ENCODE assay signal across 8 cellular contexts in the genomic region with DNA sequence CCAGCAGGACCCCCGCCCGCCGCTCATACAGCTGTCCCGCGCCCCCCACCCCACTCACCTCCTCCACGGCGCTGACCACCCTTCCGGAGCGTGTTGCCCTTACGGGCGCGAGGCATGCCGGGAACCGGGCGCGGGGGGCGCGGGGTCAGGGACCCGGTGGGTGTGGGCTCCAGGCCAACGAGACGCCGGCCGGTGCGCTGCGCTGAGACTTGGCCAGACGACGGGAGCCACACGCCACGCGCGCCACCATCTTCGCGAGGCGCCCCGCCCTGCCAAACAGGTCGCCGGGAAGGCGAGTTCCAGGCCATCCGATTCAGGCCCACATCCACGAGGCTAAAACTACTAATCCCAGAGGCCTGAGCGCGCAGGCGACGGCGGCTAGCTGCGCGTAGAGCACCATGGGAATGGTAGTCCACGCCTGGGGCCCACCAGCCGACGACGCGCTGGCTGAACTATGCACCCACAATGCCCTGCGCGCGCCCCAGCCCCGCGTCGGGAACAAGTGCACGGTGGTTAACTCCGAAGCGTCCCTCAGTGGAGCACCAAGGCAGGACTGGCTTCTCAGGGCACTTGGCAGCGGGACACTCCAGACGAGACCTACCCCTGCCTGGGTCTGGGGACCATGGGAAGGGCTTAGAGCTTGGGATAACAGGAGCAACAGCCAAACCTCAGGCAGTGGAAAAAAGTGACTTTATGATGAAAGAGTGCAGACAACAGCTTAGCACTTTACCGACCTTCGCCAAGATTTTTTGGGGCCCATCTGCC. TPM values are rescaled to one million over a fixed set of nuclear protein-coding genes. Genes with fewer than 3 reads are reported as not detected.
A peak's percentile ranks its signal among the peaks of the same experiment; 100 is the strongest.
DNase-seq lines count a peak whose midpoint lies in the region; ATAC-seq, FAIRE-seq and TF ChIP-seq lines count a peak whose summit lies in the region.

A gene with protein sequence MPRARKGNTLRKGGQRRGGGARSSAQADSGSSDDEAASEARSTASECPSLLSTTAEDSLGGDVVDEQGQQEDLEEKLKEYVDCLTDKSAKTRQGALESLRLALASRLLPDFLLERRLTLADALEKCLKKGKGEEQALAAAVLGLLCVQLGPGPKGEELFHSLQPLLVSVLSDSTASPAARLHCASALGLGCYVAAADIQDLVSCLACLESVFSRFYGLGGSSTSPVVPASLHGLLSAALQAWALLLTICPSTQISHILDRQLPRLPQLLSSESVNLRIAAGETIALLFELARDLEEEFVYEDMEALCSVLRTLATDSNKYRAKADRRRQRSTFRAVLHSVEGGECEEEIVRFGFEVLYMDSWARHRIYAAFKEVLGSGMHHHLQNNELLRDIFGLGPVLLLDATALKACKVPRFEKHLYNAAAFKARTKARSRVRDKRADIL (minus strand): TSS at position 271 of the 765 bp plus-strand sequence. CDS start 155 bp downstream, at position 116.

- in situ Hi-C loops in HepG2 (cut with HindIII; ENCODE audit: extremely low pct_ligation_motif_present, low pct_unique_long_range_greater_than_20kb), result no loop called here

- no peaks in the 10 kb centered on the region for H3K27me3 ChIP-seq in HepG2 (ENCODE audit: control insufficient read depth in 1 of 2, insufficient read depth in 2 of 2, low read length in 2 of 2)

- H3K4me2 ChIP-seq in HepG2 (ENCODE audit: low read depth, low read length), result peak within 1 kb of the TSS; percentile 98

- H4K20me1 ChIP-seq in HepG2 (ENCODE audit: insufficient read depth, low read length), result no peaks in the 10 kb centered on the region

- CTCF ChIA-PET in HepG2 (lab: Yijun Ruan, JAX; ENCODE audit: low intra/inter-chr PET ratio, low total read pairs), result interaction anchor here (1.9 kb wide), 1 partner anchor 32 kb away, joined by 4 read pairs; no protein-coding TSS in a partner anchor

- H2AFZ ChIP-seq in HepG2 (ENCODE audit: low read length), result no peak within 1 kb of the TSS

- peak within 1 kb of the TSS; percentile 83 for H3K9ac ChIP-seq in HepG2 (ENCODE audit: insufficient read depth, low read depth, low read length)

- H3K9me3 ChIP-seq in HepG2 (ENCODE audit: low read length), result no peaks in the 10 kb centered on the region

- FAIRE-seq in HepG2 (lab: Jason Lieb, UNC), result peak; percentile 96

- H3K36me3 ChIP-seq in HepG2 (replicated peaks in 1 of 2; ENCODE audit: control insufficient read depth in 1 of 2, insufficient read depth in 2 of 2, low read length in 2 of 2), result peaks cover 21 to 34% of the 10 kb centered on the region in 2 experiments

- peaks cover 32% of the 10 kb centered on the region for H3K4me1 ChIP-seq in HepG2 (ENCODE audit: insufficient read depth, low read length)

- POLR2A ChIA-PET in HepG2 (lab: Yijun Ruan, JAX), result interaction anchor here (1.0 to 3.4 kb wide), 18 partner anchors 10 to 97 kb away, joined by 3 to 36 read pairs (median 8); a partner anchor contains a TSS

- ATAC-seq in GM19395 (IDR thresholded peaks at IDR 0.05; ENCODE audit: unreplicated experiment) (peak; percentile 93), HG03565 (IDR thresholded peaks at IDR 0.05; ENCODE audit: unreplicated experiment) (peak; percentile 92), HepG2 (peak; percentile 91)

- peak; percentile 31; the same call in 1 of the 2 replicates for TF ChIP-seq RAD21 in HepG2 (CRISPR knock-in tag; IDR thresholded peaks at IDR 0.05)

- H3K27ac ChIP-seq in C4-2B (peak within 1 kb of the TSS; percentile 99), HepG2 (ENCODE audit: extremely low read length, insufficient read depth, low read length) (peak within 1 kb of the TSS; percentile 73)

- TF ChIP-seq EP300 in HepG2 (IDR thresholded peaks at IDR 0.05; ENCODE audit: low read depth in 2 of 2, low read length in 2 of 2) (peak in 1 of 2 experiments; percentile 44; a peak in 2 of 4 replicates), HepG2 (CRISPR knock-in tag; IDR thresholded peaks at IDR 0.05; ENCODE audit: borderline replicate concordance) (no peak)

- no TSS peak for BruUV-seq in HepG2 (replicated peaks; lab: Mats Ljungman, UMichigan)

- peaks cover 15% of the 10 kb centered on the region for H3K79me2 ChIP-seq in HepG2 (ENCODE audit: insufficient read depth, low read length)

- TF ChIP-seq POLR2A in HepG2 (IDR thresholded peaks at IDR 0.05; ENCODE audit: insufficient read depth in 1 of 2, low read depth in 2 of 2, low read length in 2 of 2), result peak in 1 of 2 experiments; percentile 73; a peak in 2 of 4 replicates

- intact Hi-C loops in HepG2 (cut with micrococcal nuclease; ENCODE audit: unreplicated experiment), result no loop called here

- DNase-seq in NCI-H774 (lab: John Stamatoyannopoulos, UW), result peak; percentile 80
- DNase-seq in activated CD4-positive, alpha-beta T cell treated with anti-CD3 and anti-CD28 coated beads, Interleukin-2, amount 50 U/mL, for 4 hours, result peak; percentile 94 to 95
- peak; percentile 99 for DNase-seq in dermis blood vessel endothelial cell
- DNase-seq in HepG2 (ENCODE audit: low spot score), result peak; percentile 95
- DNase-seq in stimulated activated CD4-positive, alpha-beta T cell treated with anti-CD3 and anti-CD28 coated beads, Interleukin-4, amount 100 ng/mL, for 1 hour, result peak; percentile 94

- H3K4me3 ChIP-seq in HepG2 (replicated peaks in 1 of 3; ENCODE audit: insufficient read depth in 1 of 3, low read depth in 2 of 3, low read length in 3 of 3), result peak within 1 kb of the TSS; percentile 60 to 92 (median 85)

- TF ChIP-seq CTCF in C4-2B (conservative IDR thresholded peaks at IDR 0.05) (no peak), HepG2 (CRISPR knock-in tag; IDR thresholded peaks at IDR 0.05) (peak; percentile 53)

- 12% methylated on average over 6 of the region's 65 CpGs for WGBS in HepG2 (ENCODE audit: low lambda C conversion rate)

TF ChIP-seq in HepG2, 621 proteins besides CTCF, POLR2A, EP300 and RAD21 (continues in another document):
- TF ChIP-seq HDAC2 (CRISPR knock-in tag; IDR thresholded peaks at IDR 0.05), result peak; percentile 66; the same call in 1 of the 2 replicates
- TF ChIP-seq, protein P1, sequence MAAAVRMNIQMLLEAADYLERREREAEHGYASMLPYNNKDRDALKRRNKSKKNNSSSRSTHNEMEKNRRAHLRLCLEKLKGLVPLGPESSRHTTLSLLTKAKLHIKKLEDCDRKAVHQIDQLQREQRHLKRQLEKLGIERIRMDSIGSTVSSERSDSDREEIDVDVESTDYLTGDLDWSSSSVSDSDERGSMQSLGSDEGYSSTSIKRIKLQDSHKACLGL (CRISPR knock-in tag; IDR thresholded peaks at IDR 0.05), result peak; percentile 76; the same call in 1 of the 2 replicates
- TF ChIP-seq, protein P2, sequence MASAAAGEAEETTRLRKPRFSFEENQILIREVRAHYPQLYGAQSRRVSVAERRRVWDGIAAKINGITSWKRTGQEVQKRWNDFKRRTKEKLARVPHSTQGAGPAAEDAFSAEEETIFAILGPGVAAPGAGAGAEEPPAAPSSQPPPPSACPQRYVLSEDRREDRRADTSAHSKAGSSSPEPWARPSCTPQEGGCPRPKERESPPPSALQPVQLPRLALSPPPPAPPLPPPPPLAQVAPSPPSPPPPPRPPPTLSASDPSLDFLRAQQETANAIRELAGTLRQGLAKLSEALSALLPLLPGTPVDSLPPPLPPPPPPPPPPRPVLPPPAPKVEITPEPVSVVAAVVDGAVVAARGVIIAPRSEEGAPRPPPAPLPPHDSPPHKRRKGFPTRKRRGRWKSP (CRISPR knock-in tag; IDR thresholded peaks at IDR 0.05), result peak; percentile 75; the same call in 1 of the 2 replicates

RNA-seq across cellular contexts. Expression of the gene that starts here (rescaled TPM):
- total RNA-seq in dermis blood vessel endothelial cell (92.2 and 113 TPM in 2 replicates), HepG2 (2016; rRNA removed; fragmentation: Illumina TruSeq; extraction: Trizol) (81.4 and 96.1 TPM in 2 replicates)
- 66.4 and 85.9 TPM in 2 replicates for total RNA-seq in HepG2 (2016; cell fraction: cytosol; rRNA removed; fragmentation: Illumina TruSeq; extraction: Trizol; ENCODE audit: low read depth)
- total RNA-seq in HepG2 (2016; cell fraction: insoluble cytoplasmic fraction; rRNA removed; fragmentation: Illumina TruSeq; extraction: Trizol), result 79.0 and 101 TPM in 2 replicates
- total RNA-seq in HepG2 (2016; cell fraction: membrane; rRNA removed; fragmentation: Illumina TruSeq; extraction: Trizol), result 126 and 147 TPM in 2 replicates
- total RNA-seq in HepG2 (2016; cell fraction: nucleus; rRNA removed; fragmentation: Illumina TruSeq; extraction: Trizol), result 83.9 and 92.3 TPM in 2 replicates
- 32.8 and 43.1 TPM in 2 replicates for polyA plus RNA-seq in HepG2 (2011; rRNA removed)
- polyA plus RNA-seq in HepG2 (2011; cell fraction: cytosol; rRNA removed), result 29.8 and 39.8 TPM in 2 replicates
- polyA plus RNA-seq in HepG2 (2011; cell fraction: nucleus; rRNA removed), result 174 and 179 TPM in 2 replicates
- polyA plus RNA-seq in HepG2 (2012), result 38.5 and 48.9 TPM in 2 replicates
- polyA plus RNA-seq in HepG2 (2016; cell fraction: cytosol; fragmentation: Illumina TruSeq; extraction: Trizol; ENCODE audit: low read depth), result 54.5 and 72.4 TPM in 2 replicates
- 62.4 and 77.5 TPM in 2 replicates for polyA plus RNA-seq in HepG2 (2016; cell fraction: insoluble cytoplasmic fraction; fragmentation: Illumina TruSeq; extraction: Trizol; ENCODE audit: low read depth)
- polyA plus RNA-seq in HepG2 (2016; cell fraction: membrane; fragmentation: Illumina TruSeq; extraction: Trizol; ENCODE audit: low read depth), result 89.6 and 91.5 TPM in 2 replicates
- polyA plus RNA-seq in HepG2 (2016; cell fraction: nucleus; fragmentation: Illumina TruSeq; extraction: Trizol; ENCODE audit: insufficient read depth, low read depth), result 124 and 130 TPM in 2 replicates
- polyA minus RNA-seq in HepG2 (2011; rRNA and poly(A)+ RNA removed; ENCODE audit: low replicate concordance), result 61.7 and 107 TPM in 2 replicates
- 15.9 and 21.4 TPM in 2 replicates for polyA minus RNA-seq in HepG2 (2011; cell fraction: cytosol; rRNA and poly(A)+ RNA removed)
- 46.6 and 52.5 TPM in 2 replicates for polyA minus RNA-seq in HepG2 (2011; cell fraction: nucleus; rRNA and poly(A)+ RNA removed)

Comparison
In these comparisons a context has a peak if more than half of its experiments do, and no peak if none do; other contexts are left out.
1. Peak in every context shown above with its lines: DNase-seq, ATAC-seq, H3K4me3 ChIP-seq and H3K27ac ChIP-seq.